ENCODE assay signal across 1 cellular context in the genomic region with DNA sequence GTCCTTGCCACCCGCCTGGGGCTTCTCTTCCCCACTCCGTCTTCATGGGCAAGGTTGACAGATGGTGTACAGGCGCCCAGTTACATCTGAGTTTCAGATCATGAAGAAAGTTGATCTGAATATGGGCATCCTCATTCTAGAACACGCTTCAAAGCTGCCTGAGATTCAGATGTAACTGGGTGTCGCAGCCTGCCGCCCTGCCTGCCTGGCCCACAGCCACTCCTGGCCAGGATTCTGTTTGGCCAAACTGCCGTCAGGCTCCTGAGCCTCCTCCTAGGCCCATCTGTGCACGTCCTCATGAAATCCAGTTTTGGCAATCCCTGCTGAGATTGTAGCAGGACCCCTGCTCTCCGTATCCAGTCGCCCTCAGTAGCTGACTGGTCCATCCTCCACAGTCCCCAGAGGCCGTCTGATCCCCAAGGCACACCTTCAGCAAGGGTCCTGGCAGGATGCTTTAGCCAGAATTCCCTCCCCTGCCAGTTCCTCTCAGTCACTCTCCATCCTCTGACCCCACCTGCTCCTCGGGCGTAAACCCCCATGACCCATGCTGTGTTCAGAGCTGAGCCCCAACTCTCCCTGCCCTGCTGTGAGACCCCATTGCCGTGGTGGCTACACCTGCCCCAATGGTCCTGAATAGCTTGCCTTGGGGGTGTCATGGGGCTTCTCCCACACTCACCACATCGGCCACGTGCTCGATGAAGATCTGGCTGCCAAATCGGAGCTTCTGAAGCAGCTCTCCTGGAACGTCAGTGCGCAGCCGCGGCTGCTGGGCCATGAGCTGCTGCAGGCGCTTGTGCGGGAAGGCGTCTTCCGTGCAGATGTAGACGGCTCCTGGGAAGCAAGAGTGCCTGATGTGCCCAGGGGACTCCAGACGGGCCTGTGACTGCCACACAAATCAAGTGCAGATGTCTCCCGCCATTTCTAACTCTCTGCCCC.
TF ChIP-seq lines count a peak whose summit lies in the region.

No MANE protein-coding gene starts in this region.

TF ChIP-seq in WTC11, 78 proteins besides CTCF, POLR2A, EP300 and RAD21 (continued from another document):
- TF ChIP-seq, protein P1, sequence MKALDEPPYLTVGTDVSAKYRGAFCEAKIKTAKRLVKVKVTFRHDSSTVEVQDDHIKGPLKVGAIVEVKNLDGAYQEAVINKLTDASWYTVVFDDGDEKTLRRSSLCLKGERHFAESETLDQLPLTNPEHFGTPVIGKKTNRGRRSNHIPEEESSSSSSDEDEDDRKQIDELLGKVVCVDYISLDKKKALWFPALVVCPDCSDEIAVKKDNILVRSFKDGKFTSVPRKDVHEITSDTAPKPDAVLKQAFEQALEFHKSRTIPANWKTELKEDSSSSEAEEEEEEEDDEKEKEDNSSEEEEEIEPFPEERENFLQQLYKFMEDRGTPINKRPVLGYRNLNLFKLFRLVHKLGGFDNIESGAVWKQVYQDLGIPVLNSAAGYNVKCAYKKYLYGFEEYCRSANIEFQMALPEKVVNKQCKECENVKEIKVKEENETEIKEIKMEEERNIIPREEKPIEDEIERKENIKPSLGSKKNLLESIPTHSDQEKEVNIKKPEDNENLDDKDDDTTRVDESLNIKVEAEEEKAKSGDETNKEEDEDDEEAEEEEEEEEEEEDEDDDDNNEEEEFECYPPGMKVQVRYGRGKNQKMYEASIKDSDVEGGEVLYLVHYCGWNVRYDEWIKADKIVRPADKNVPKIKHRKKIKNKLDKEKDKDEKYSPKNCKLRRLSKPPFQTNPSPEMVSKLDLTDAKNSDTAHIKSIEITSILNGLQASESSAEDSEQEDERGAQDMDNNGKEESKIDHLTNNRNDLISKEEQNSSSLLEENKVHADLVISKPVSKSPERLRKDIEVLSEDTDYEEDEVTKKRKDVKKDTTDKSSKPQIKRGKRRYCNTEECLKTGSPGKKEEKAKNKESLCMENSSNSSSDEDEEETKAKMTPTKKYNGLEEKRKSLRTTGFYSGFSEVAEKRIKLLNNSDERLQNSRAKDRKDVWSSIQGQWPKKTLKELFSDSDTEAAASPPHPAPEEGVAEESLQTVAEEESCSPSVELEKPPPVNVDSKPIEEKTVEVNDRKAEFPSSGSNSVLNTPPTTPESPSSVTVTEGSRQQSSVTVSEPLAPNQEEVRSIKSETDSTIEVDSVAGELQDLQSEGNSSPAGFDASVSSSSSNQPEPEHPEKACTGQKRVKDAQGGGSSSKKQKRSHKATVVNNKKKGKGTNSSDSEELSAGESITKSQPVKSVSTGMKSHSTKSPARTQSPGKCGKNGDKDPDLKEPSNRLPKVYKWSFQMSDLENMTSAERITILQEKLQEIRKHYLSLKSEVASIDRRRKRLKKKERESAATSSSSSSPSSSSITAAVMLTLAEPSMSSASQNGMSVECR (CRISPR knock-in tag; IDR thresholded peaks at IDR 0.05; ENCODE audit: borderline replicate concordance) = no peak
- TF ChIP-seq, protein P2, sequence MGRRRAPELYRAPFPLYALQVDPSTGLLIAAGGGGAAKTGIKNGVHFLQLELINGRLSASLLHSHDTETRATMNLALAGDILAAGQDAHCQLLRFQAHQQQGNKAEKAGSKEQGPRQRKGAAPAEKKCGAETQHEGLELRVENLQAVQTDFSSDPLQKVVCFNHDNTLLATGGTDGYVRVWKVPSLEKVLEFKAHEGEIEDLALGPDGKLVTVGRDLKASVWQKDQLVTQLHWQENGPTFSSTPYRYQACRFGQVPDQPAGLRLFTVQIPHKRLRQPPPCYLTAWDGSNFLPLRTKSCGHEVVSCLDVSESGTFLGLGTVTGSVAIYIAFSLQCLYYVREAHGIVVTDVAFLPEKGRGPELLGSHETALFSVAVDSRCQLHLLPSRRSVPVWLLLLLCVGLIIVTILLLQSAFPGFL (CRISPR knock-in tag; IDR thresholded peaks at IDR 0.05; ENCODE audit: borderline replicate concordance) = no peak
- TF ChIP-seq OVOL2 (CRISPR knock-in tag; IDR thresholded peaks at IDR 0.05; ENCODE audit: borderline replicate concordance) (no peak), GABPB1 (CRISPR knock-in tag; IDR thresholded peaks at IDR 0.05) (no peak), ZNF121 (CRISPR knock-in tag; IDR thresholded peaks at IDR 0.05) (no peak), ZNF671 (CRISPR knock-in tag; IDR thresholded peaks at IDR 0.05) (no peak), NR1H2 (CRISPR knock-in tag; IDR thresholded peaks at IDR 0.05) (no peak), IRF2 (CRISPR knock-in tag; IDR thresholded peaks at IDR 0.05; ENCODE audit: borderline replicate concordance, low read depth) (no peak), ZNF232 (CRISPR knock-in tag; IDR thresholded peaks at IDR 0.05) (no peak), MXD4 (CRISPR knock-in tag; IDR thresholded peaks at IDR 0.05; ENCODE audit: borderline replicate concordance) (no peak), GRHL2 (CRISPR knock-in tag; IDR thresholded peaks at IDR 0.05; ENCODE audit: insufficient replicate concordance, severe bottlenecking) (no peak)
- TF ChIP-seq, protein P3, sequence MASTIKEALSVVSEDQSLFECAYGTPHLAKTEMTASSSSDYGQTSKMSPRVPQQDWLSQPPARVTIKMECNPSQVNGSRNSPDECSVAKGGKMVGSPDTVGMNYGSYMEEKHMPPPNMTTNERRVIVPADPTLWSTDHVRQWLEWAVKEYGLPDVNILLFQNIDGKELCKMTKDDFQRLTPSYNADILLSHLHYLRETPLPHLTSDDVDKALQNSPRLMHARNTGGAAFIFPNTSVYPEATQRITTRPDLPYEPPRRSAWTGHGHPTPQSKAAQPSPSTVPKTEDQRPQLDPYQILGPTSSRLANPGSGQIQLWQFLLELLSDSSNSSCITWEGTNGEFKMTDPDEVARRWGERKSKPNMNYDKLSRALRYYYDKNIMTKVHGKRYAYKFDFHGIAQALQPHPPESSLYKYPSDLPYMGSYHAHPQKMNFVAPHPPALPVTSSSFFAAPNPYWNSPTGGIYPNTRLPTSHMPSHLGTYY (CRISPR knock-in tag; IDR thresholded peaks at IDR 0.05) = no peak
- TF ChIP-seq, protein P4, sequence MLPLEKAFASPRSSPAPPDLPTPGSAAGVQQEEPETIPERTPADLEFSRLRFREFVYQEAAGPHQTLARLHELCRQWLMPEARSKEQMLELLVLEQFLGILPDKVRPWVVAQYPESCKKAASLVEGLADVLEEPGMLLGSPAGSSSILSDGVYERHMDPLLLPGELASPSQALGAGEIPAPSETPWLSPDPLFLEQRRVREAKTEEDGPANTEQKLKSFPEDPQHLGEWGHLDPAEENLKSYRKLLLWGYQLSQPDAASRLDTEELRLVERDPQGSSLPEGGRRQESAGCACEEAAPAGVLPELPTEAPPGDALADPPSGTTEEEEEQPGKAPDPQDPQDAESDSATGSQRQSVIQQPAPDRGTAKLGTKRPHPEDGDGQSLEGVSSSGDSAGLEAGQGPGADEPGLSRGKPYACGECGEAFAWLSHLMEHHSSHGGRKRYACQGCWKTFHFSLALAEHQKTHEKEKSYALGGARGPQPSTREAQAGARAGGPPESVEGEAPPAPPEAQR (CRISPR knock-in tag; IDR thresholded peaks at IDR 0.05) = no peak
- TF ChIP-seq, protein P5, sequence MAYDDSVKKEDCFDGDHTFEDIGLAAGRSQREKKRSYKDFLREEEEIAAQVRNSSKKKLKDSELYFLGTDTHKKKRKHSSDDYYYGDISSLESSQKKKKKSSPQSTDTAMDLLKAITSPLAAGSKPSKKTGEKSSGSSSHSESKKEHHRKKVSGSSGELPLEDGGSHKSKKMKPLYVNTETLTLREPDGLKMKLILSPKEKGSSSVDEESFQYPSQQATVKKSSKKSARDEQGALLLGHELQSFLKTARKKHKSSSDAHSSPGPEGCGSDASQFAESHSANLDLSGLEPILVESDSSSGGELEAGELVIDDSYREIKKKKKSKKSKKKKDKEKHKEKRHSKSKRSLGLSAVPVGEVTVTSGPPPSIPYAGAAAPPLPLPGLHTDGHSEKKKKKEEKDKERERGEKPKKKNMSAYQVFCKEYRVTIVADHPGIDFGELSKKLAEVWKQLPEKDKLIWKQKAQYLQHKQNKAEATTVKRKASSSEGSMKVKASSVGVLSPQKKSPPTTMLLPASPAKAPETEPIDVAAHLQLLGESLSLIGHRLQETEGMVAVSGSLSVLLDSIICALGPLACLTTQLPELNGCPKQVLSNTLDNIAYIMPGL (CRISPR knock-in tag; IDR thresholded peaks at IDR 0.05) = no peak
- TF ChIP-seq, protein P6, sequence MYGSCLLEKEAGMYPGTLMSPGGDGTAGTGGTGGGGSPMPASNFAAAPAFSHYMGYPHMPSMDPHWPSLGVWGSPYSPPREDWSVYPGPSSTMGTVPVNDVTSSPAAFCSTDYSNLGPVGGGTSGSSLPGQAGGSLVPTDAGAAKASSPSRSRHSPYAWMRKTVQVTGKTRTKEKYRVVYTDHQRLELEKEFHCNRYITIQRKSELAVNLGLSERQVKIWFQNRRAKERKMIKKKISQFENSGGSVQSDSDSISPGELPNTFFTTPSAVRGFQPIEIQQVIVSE (CRISPR knock-in tag; IDR thresholded peaks at IDR 0.05; ENCODE audit: borderline replicate concordance) = no peak
- TF ChIP-seq, protein P7, sequence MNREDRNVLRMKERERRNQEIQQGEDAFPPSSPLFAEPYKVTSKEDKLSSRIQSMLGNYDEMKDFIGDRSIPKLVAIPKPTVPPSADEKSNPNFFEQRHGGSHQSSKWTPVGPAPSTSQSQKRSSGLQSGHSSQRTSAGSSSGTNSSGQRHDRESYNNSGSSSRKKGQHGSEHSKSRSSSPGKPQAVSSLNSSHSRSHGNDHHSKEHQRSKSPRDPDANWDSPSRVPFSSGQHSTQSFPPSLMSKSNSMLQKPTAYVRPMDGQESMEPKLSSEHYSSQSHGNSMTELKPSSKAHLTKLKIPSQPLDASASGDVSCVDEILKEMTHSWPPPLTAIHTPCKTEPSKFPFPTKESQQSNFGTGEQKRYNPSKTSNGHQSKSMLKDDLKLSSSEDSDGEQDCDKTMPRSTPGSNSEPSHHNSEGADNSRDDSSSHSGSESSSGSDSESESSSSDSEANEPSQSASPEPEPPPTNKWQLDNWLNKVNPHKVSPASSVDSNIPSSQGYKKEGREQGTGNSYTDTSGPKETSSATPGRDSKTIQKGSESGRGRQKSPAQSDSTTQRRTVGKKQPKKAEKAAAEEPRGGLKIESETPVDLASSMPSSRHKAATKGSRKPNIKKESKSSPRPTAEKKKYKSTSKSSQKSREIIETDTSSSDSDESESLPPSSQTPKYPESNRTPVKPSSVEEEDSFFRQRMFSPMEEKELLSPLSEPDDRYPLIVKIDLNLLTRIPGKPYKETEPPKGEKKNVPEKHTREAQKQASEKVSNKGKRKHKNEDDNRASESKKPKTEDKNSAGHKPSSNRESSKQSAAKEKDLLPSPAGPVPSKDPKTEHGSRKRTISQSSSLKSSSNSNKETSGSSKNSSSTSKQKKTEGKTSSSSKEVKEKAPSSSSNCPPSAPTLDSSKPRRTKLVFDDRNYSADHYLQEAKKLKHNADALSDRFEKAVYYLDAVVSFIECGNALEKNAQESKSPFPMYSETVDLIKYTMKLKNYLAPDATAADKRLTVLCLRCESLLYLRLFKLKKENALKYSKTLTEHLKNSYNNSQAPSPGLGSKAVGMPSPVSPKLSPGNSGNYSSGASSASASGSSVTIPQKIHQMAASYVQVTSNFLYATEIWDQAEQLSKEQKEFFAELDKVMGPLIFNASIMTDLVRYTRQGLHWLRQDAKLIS (CRISPR knock-in tag; IDR thresholded peaks at IDR 0.05; ENCODE audit: borderline replicate concordance) = no peak
TF ChIP-seq in WTC11: peak in this region for 0.
